In the genomic region with DNA sequence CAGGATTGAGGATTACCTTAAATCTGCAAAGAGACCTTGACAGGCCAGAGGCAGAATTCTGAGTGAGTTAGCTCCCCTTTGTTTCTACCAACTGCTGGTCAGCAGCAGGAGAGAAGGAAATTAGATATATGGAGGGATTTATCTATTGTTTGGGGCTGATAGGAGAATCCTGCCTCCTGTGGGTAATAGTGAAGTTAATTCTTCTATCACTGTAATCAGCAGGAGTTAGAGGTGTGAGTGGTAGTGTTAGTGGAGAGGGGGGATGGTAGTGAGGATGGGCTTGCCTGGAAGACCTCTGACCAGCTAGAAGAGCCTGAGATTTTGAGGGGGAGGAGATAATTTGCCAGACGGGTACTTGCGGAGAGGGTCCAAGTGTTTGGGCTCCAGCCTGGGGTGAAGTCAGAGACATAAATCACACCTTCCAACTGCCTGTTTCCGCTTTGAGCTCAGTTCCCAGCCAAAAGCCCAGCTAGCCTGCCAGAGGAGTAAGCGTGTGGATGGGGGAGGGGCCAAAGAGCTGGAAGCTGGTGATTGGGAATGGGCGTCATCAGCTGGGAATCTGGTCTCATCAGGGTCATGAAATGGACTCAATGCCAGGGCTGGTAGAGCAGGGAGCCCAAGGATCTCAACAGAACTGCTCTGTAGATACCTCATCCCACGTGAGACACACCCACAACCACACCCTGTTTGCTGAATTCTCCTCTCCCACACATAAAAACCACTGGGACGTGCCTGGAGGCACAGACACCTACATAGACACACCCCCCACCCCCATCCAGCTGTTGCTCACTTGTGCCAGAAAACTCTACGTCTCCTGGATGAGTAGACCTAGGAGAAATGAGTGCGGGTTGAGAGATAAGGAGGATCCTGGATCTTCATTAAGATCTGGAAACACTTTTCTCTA, we compare ENCODE assay signal across 7 cellular contexts. TPM values are rescaled to one million over a fixed set of nuclear protein-coding genes. Genes with fewer than 3 reads are reported as not detected.
A peak's percentile ranks its signal among the peaks of the same experiment; 100 is the strongest.
DNase-seq lines count a peak whose midpoint lies in the region; ATAC-seq and TF ChIP-seq lines count a peak whose summit lies in the region.

No MANE protein-coding gene starts in this region.

- H3K27ac ChIP-seq in hepatocyte (no peak overlapping the region), Karpas-422 (ENCODE audit: low read length) (no peak overlapping the region)

- H3K9ac ChIP-seq in Karpas-422 (ENCODE audit: low read length) = no peak overlapping the region

- H3K4me2 ChIP-seq in hepatocyte (no peak overlapping the region), Karpas-422 (ENCODE audit: low read depth, low read length, poor library complexity, severe bottlenecking) (no peak overlapping the region)

- peaks cover 25% of the 10 kb centered on the region for H3K27me3 Mint-ChIP-seq in activated CD4-positive, alpha-beta memory T cell treated with anti-CD3 and anti-CD28 coated beads, Interleukin-2, amount 10 ng/mL, durations not matched to agents 7 days and 5 days

- H3K4me1 ChIP-seq in hepatocyte (ENCODE audit: insufficient read depth) = peaks cover 7% of the 10 kb centered on the region
- no peaks in the 10 kb centered on the region for H3K4me1 ChIP-seq in Karpas-422 (ENCODE audit: low read length)

- peaks cover 2% of the 10 kb centered on the region for H3K36me3 Mint-ChIP-seq in activated CD4-positive, alpha-beta memory T cell treated with anti-CD3 and anti-CD28 coated beads, Interleukin-2, amount 10 ng/mL, durations not matched to agents 7 days and 5 days (ENCODE audit: low read depth)

- H3K4me3 ChIP-seq in hepatocyte (no peak overlapping the region), Karpas-422 (ENCODE audit: low read length) (no peak overlapping the region)

- no peak for TF ChIP-seq CTCF in hepatocyte (IDR thresholded peaks at IDR 0.05; ENCODE audit: poor library complexity)

- no peaks in the 10 kb centered on the region for H3K9me2 ChIP-seq in hepatocyte (replicated peaks; ENCODE audit: insufficient read depth)
- H3K9me2 ChIP-seq in Karpas-422 (replicated peaks; ENCODE audit: insufficient read depth, low read length) = no peaks in the 10 kb centered on the region

- no peaks in the 10 kb centered on the region for H4K20me1 ChIP-seq in hepatocyte (ENCODE audit: insufficient read depth, poor library complexity, severe bottlenecking)
- no peaks in the 10 kb centered on the region for H4K20me1 ChIP-seq in Karpas-422 (ENCODE audit: insufficient read depth, low read depth, low read length)

- H3K27me3 ChIP-seq in hepatocyte = no peaks in the 10 kb centered on the region
- no peaks in the 10 kb centered on the region for H3K27me3 ChIP-seq in Karpas-422 (ENCODE audit: low read length)

- ATAC-seq in GM21360 (IDR thresholded peaks at IDR 0.05; ENCODE audit: unreplicated experiment) = no peak

- H3K9me3 ChIP-seq in hepatocyte (ENCODE audit: low read depth) (no peaks in the 10 kb centered on the region), Karpas-422 (ENCODE audit: low read length) (no peaks in the 10 kb centered on the region)

- peak overlapping the region; percentile 76 for H3K27ac Mint-ChIP-seq in activated CD4-positive, alpha-beta memory T cell treated with anti-CD3 and anti-CD28 coated beads, Interleukin-2, amount 10 ng/mL, durations not matched to agents 7 days and 5 days

- H3K4me1 Mint-ChIP-seq in activated CD4-positive, alpha-beta memory T cell treated with anti-CD3 and anti-CD28 coated beads, Interleukin-2, amount 10 ng/mL, durations not matched to agents 7 days and 5 days = peaks cover 46% of the 10 kb centered on the region

- POLR2A ChIA-PET in activated CD4-positive, alpha-beta memory T cell treated with anti-CD3 and anti-CD28 coated beads, Interleukin-2, amount 10 ng/mL, durations not matched to agents 7 days and 5 days (lab: Charles Lee) = interaction anchor here (1.0 to 4.0 kb wide), 7 partner anchors 12 to 107 kb away, joined by 3 to 27 read pairs (median 5); partner anchors contain the start of genes COPZ1 and ITGA5

- 25% methylated on average over 9 of the region's 9 CpGs for WGBS in hepatocyte (ENCODE audit: low lambda C conversion rate, missing lambda C conversion rate)

- no peak overlapping the region for H2AFZ ChIP-seq in hepatocyte
- H2AFZ ChIP-seq in Karpas-422 (ENCODE audit: low read length) = no peak overlapping the region

- H3K4me3 Mint-ChIP-seq in activated CD4-positive, alpha-beta memory T cell treated with anti-CD3 and anti-CD28 coated beads, Interleukin-2, amount 10 ng/mL, durations not matched to agents 7 days and 5 days = peak overlapping the region; percentile 63

- peak; percentile 54 for DNase-seq in HS-5 (ENCODE audit: low read depth)
- DNase-seq in activated CD4-positive, alpha-beta memory T cell treated with anti-CD3 and anti-CD28 coated beads, Interleukin-2, amount 10 ng/mL, durations not matched to agents 7 days and 5 days = peak; percentile 52
- DNase-seq in hepatocyte (ENCODE audit: low spot score) = peak; percentile 71
- DNase-seq in stimulated activated CD8-positive, alpha-beta memory T cell treated with anti-CD3 and anti-CD28 coated beads, Interleukin-4, amount 100 ng/mL, for 48 hours = peak; percentile 52
- no peak for DNase-seq in NCI-H524 (lab: John Stamatoyannopoulos, UW)
- no peak for DNase-seq in Karpas-422

- no peaks in the 10 kb centered on the region for H3K9me3 Mint-ChIP-seq in activated CD4-positive, alpha-beta memory T cell treated with anti-CD3 and anti-CD28 coated beads, Interleukin-2, amount 10 ng/mL, durations not matched to agents 7 days and 5 days

- CTCF ChIA-PET in activated CD4-positive, alpha-beta memory T cell treated with anti-CD3 and anti-CD28 coated beads, Interleukin-2, amount 10 ng/mL, durations not matched to agents 7 days and 5 days (lab: Charles Lee) = interaction anchor here (1.0 to 9.0 kb wide), 5 partner anchors 7 to 52 kb away, joined by 4 to 125 read pairs (median 6); no protein-coding TSS in a partner anchor

- H3K79me2 ChIP-seq in hepatocyte = no peaks in the 10 kb centered on the region
- no peaks in the 10 kb centered on the region for H3K79me2 ChIP-seq in Karpas-422 (ENCODE audit: low read length)

- no peaks in the 10 kb centered on the region for H3K36me3 ChIP-seq in hepatocyte (replicated peaks; ENCODE audit: insufficient read depth, low read depth)
- H3K36me3 ChIP-seq in Karpas-422 (ENCODE audit: insufficient read depth, low read length) = no peaks in the 10 kb centered on the region

RNA-seq across cellular contexts. Expression of gene ITGA5, which starts 13.1 kb away (rescaled TPM):
- total RNA-seq in activated CD4-positive, alpha-beta memory T cell treated with anti-CD3 and anti-CD28 coated beads, Interleukin-2, amount 10 ng/mL, durations not matched to agents 7 days and 5 days = 100 to 1,000 TPM; 102 to 107 TPM
- total RNA-seq in hepatocyte = 31.3 and 45.7 TPM in 2 replicates
- 53.6 and 57.2 TPM in 2 replicates for polyA plus RNA-seq in hepatocyte
- not detected in 2 replicates for total RNA-seq in Karpas-422 (2014; rRNA removed; shearing (Covaris generic); ENCODE audit: low replicate concordance)

RNA-seq across cellular contexts. Expression of gene GTSF1, which starts 41.2 kb away (rescaled TPM):
- 10 to 100 TPM; 14.9 to 16.4 TPM for total RNA-seq in activated CD4-positive, alpha-beta memory T cell treated with anti-CD3 and anti-CD28 coated beads, Interleukin-2, amount 10 ng/mL, durations not matched to agents 7 days and 5 days
- total RNA-seq in hepatocyte = not detected in 2 replicates
- polyA plus RNA-seq in hepatocyte = not detected in 2 replicates
- total RNA-seq in Karpas-422 (2014; rRNA removed; shearing (Covaris generic); ENCODE audit: low replicate concordance) = 80.4 and 119 TPM in 2 replicates

RNA-seq across cellular contexts. Expression of gene ZNF385A, which starts 47.6 kb away (rescaled TPM):
- 1 to 10 TPM in 1 of 2 experiments, under 1 TPM in 1; 0.38 to 1.2 TPM for total RNA-seq in activated CD4-positive, alpha-beta memory T cell treated with anti-CD3 and anti-CD28 coated beads, Interleukin-2, amount 10 ng/mL, durations not matched to agents 7 days and 5 days
- total RNA-seq in hepatocyte = 2.2 and 5.6 TPM in 2 replicates
- polyA plus RNA-seq in hepatocyte = 4.2 and 4.6 TPM in 2 replicates
- 4.1 and 12.2 TPM in 2 replicates for total RNA-seq in Karpas-422 (2014; rRNA removed; shearing (Covaris generic); ENCODE audit: low replicate concordance)

Comparison
In these comparisons a context has a peak if more than half of its experiments do, and no peak if none do; other contexts are left out.
1. DNase-seq: peak in HS-5 (single experiment), activated CD4-positive, alpha-beta memory T cell treated with anti-CD3 and anti-CD28 coated beads, Interleukin-2, amount 10 ng/mL, durations not matched to agents 7 days and 5 days (single experiment), hepatocyte (single experiment) and stimulated activated CD8-positive, alpha-beta memory T cell treated with anti-CD3 and anti-CD28 coated beads, Interleukin-4, amount 100 ng/mL, for 48 hours (single experiment); none in NCI-H524 (0 of 2) and Karpas-422 (single experiment).
2. RNA of gene ITGA5, which starts 13.1 kb away (total RNA-seq): 102 to 107 TPM in activated CD4-positive, alpha-beta memory T cell treated with anti-CD3 and anti-CD28 coated beads, Interleukin-2, amount 10 ng/mL, durations not matched to agents 7 days and 5 days and 31.3 to 45.7 TPM in hepatocyte; not detected in Karpas-422; every median in the first group is over 10 times any median in the second.
3. RNA of gene GTSF1, which starts 41.2 kb away (total RNA-seq): 80.4 to 119 TPM in Karpas-422 and 14.9 to 16.4 TPM in activated CD4-positive, alpha-beta memory T cell treated with anti-CD3 and anti-CD28 coated beads, Interleukin-2, amount 10 ng/mL, durations not matched to agents 7 days and 5 days; not detected in hepatocyte; every median in the first group is over 10 times any median in the second.